ENCODE assay signal across 12 cellular contexts in genomic region chr12:45269407-45269741, GRCh38. TPM values are rescaled to one million over a fixed set of nuclear protein-coding genes. Genes with fewer than 3 reads are reported as not detected.
DNase-seq lines count a peak whose midpoint lies in the region; ATAC-seq, FAIRE-seq and TF ChIP-seq lines count a peak whose summit lies in the region.
"Had no signal": no experiment of that assay in that cellular context is flagged by ENCODE, and none has a peak within 500 bp of the region (broad histone marks: within the 10 kb centered on the region; RNA-seq: fewer than 3 reads in every experiment).

No MANE protein-coding gene starts in this region.

- TF ChIP-seq CTCF in HEK293 (tag by site-specific recombination; IDR thresholded peaks at IDR 0.05) (no peak), astrocyte (IDR thresholded peaks at IDR 0.05; ENCODE audit: insufficient read depth, low read depth, low read length) (no peak), HepG2 (CRISPR knock-in tag; IDR thresholded peaks at IDR 0.05) (no peak), stomach (IDR thresholded peaks at IDR 0.05) (no peak)

- TF ChIP-seq POLR2A in HepG2 (IDR thresholded peaks at IDR 0.05; ENCODE audit: insufficient read depth in 1 of 2, low read depth in 2 of 2, low read length in 2 of 2) (no peak), stomach (IDR thresholded peaks at IDR 0.05) (no peak)

- 69% methylated on average over 2 of the region's 2 CpGs for WGBS in HepG2 (ENCODE audit: low lambda C conversion rate)
- 58 to 66% (median 61%) methylated on average over 2 of the region's 2 CpGs for WGBS in stomach, 5 donors

- peak overlapping the region; percentile 34 for H3K4me3 Mint-ChIP-seq in astrocyte (ENCODE audit: unreplicated experiment)
- H3K4me3 Mint-ChIP-seq in stimulated activated effector memory CD8-positive, alpha-beta T cell treated with anti-CD3 and anti-CD28 coated beads, Interleukin-12 subunit alpha, Interleukin-12 subunit beta, amount 100 ng/mL, for 72 hours = no peak overlapping the region
- H3K4me3 Mint-ChIP-seq: activated CD8-positive, alpha-beta T cell treated with anti-CD3 and anti-CD28 coated beads for 36 hours had no signal

- TF ChIP-seq RAD21 in HepG2 (CRISPR knock-in tag; IDR thresholded peaks at IDR 0.05) = no peak

- peaks cover 32% of the 10 kb centered on the region for H3K4me1 Mint-ChIP-seq in astrocyte (ENCODE audit: low read depth, unreplicated experiment)
- H3K4me1 Mint-ChIP-seq in stimulated activated effector memory CD8-positive, alpha-beta T cell treated with anti-CD3 and anti-CD28 coated beads, Interleukin-12 subunit alpha, Interleukin-12 subunit beta, amount 100 ng/mL, for 72 hours = peaks cover 19% of the 10 kb centered on the region

- H2AFZ ChIP-seq in astrocyte (ENCODE audit: low read depth, low read length) = no peak overlapping the region
- H2AFZ ChIP-seq in HepG2 (ENCODE audit: low read length) = no peak overlapping the region

- H3K27ac Mint-ChIP-seq in astrocyte (ENCODE audit: unreplicated experiment) = peak overlapping the region; percentile 89
- no peak overlapping the region for H3K27ac Mint-ChIP-seq in stimulated activated effector memory CD8-positive, alpha-beta T cell treated with anti-CD3 and anti-CD28 coated beads, Interleukin-12 subunit alpha, Interleukin-12 subunit beta, amount 100 ng/mL, for 72 hours
- H3K27ac Mint-ChIP-seq: activated CD8-positive, alpha-beta T cell treated with anti-CD3 and anti-CD28 coated beads for 36 hours had no signal

- peaks cover 1% of the 10 kb centered on the region for H3K36me3 Mint-ChIP-seq in astrocyte (ENCODE audit: low read depth, unreplicated experiment)
- no peaks in the 10 kb centered on the region for H3K36me3 Mint-ChIP-seq in stimulated activated effector memory CD8-positive, alpha-beta T cell treated with anti-CD3 and anti-CD28 coated beads, Interleukin-12 subunit alpha, Interleukin-12 subunit beta, amount 100 ng/mL, for 72 hours

- POLR2A ChIA-PET in HEK293 (lab: Yijun Ruan, JAX) (interaction anchor here (0.5 to 1.9 kb wide), 4 partner anchors 18 to 756 kb away, joined by 3 to 16 read pairs (median 4); partner anchors contain the start of gene ANO6), HepG2 (lab: Yijun Ruan, JAX) (no interaction called here)

- H3K9me3 Mint-ChIP-seq in astrocyte (ENCODE audit: unreplicated experiment) = no peaks in the 10 kb centered on the region
- no peaks in the 10 kb centered on the region for H3K9me3 Mint-ChIP-seq in stimulated activated effector memory CD8-positive, alpha-beta T cell treated with anti-CD3 and anti-CD28 coated beads, Interleukin-12 subunit alpha, Interleukin-12 subunit beta, amount 100 ng/mL, for 72 hours
- H3K9me3 Mint-ChIP-seq: activated CD8-positive, alpha-beta T cell treated with anti-CD3 and anti-CD28 coated beads for 36 hours had no signal

- H3K4me3 ChIP-seq in HEK293 (ENCODE audit: low read depth, low read length) (no peak overlapping the region), astrocyte (ENCODE audit: insufficient read depth, low read depth, low read length) (peak overlapping the region; percentile 6), HepG2 (replicated peaks in 1 of 3; ENCODE audit: insufficient read depth in 1 of 3, low read depth in 2 of 3, low read length in 3 of 3) (no peak overlapping the region), stomach (no peak overlapping the region)

- no TSS peak for BruUV-seq in HepG2 (replicated peaks; lab: Mats Ljungman, UMichigan)

- H3K9me3 ChIP-seq in HEK293 (ENCODE audit: control insufficient read depth, insufficient read depth, low read depth, low read length) (no peaks in the 10 kb centered on the region), astrocyte (ENCODE audit: insufficient read depth, low read depth, low read length) (no peaks in the 10 kb centered on the region), HepG2 (ENCODE audit: low read length) (no peaks in the 10 kb centered on the region), stomach (no peaks in the 10 kb centered on the region)

- CTCF ChIA-PET in HEK293 (lab: Yijun Ruan, JAX) (interaction anchor here (0.6 to 2.2 kb wide), 11 partner anchors 17 to 644 kb away, joined by 3 to 12 read pairs (median 4); partner anchors contain the start of gene ANO6), HepG2 (lab: Yijun Ruan, JAX; ENCODE audit: low intra/inter-chr PET ratio, low total read pairs) (interaction anchor here (1.5 kb wide), 1 partner anchor 120 kb away, joined by 3 read pairs; no protein-coding TSS in a partner anchor)

- H3K4me1 ChIP-seq in HEK293 (ENCODE audit: control insufficient read depth, insufficient read depth, low read length) (peaks cover 16% of the 10 kb centered on the region), astrocyte (ENCODE audit: insufficient read depth, low read length) (peaks cover 36% of the 10 kb centered on the region), HepG2 (ENCODE audit: insufficient read depth, low read length) (peaks cover 12% of the 10 kb centered on the region), stomach (peaks cover 0 to 49% (median 27%) of the 10 kb centered on the region in 4 donors)

- no peaks in the 10 kb centered on the region for H3K27me3 Mint-ChIP-seq in astrocyte (ENCODE audit: low read depth, unreplicated experiment)
- H3K27me3 Mint-ChIP-seq: activated CD8-positive, alpha-beta T cell treated with anti-CD3 and anti-CD28 coated beads for 36 hours had no signal

- H4K20me1 ChIP-seq in astrocyte (ENCODE audit: insufficient read depth, low read length) (no peaks in the 10 kb centered on the region), HepG2 (ENCODE audit: insufficient read depth, low read length) (peaks cover 6% of the 10 kb centered on the region; the same call in 1 of the 2 replicates)

- H3K79me2 ChIP-seq in astrocyte (ENCODE audit: insufficient read depth, low read length) (peaks cover 57% of the 10 kb centered on the region), HepG2 (ENCODE audit: insufficient read depth, low read length) (peaks cover 20% of the 10 kb centered on the region)

- ATAC-seq in HepG2 = no peak
- no peak for ATAC-seq in stimulated activated effector memory CD8-positive, alpha-beta T cell treated with anti-CD3 and anti-CD28 coated beads, Interleukin-12 subunit alpha, Interleukin-12 subunit beta, amount 100 ng/mL, for 72 hours
- ATAC-seq: activated CD8-positive, alpha-beta T cell treated with anti-CD3 and anti-CD28 coated beads for 36 hours had no signal

- H3K9ac ChIP-seq in astrocyte (ENCODE audit: low read length) = peak overlapping the region; percentile 53
- H3K9ac ChIP-seq in HepG2 (ENCODE audit: insufficient read depth, low read depth, low read length) = no peak overlapping the region

- intact Hi-C loops in HepG2 (cut with micrococcal nuclease; ENCODE audit: unreplicated experiment) (loop anchor here (1.0 to 5.0 kb wide), 2 partner anchors 9 to 97 kb away; no protein-coding TSS in a partner anchor), stomach (cut with DNase I; ENCODE audit: low total_unique reads) (no loop called here)

- peak overlapping the region; percentile 82 for H3K4me2 ChIP-seq in astrocyte (ENCODE audit: low read length)
- H3K4me2 ChIP-seq in HepG2 (ENCODE audit: low read depth, low read length) = no peak overlapping the region

- TF ChIP-seq EP300 in HepG2 (IDR thresholded peaks at IDR 0.05; ENCODE audit: low read depth in 2 of 2, low read length in 2 of 2) (no peak), HepG2 (CRISPR knock-in tag; IDR thresholded peaks at IDR 0.05; ENCODE audit: borderline replicate concordance) (no peak), stomach (IDR thresholded peaks at IDR 0.05) (no peak)

- DNase-seq in astrocyte (ENCODE audit: low read depth) = no peak
- DNase-seq in HepG2 (ENCODE audit: low spot score) = no peak
- DNase-seq in stomach = no peak
- no peak for DNase-seq in NCI-H1048 (lab: John Stamatoyannopoulos, UW)
- DNase-seq in NCI-H2227 treated with DMSO at 0.1 percent for 48 hours (lab: John Stamatoyannopoulos, UW) = no peak
- no peak for DNase-seq in stimulated activated effector memory CD8-positive, alpha-beta T cell treated with anti-CD3 and anti-CD28 coated beads, Interleukin-12 subunit alpha, Interleukin-12 subunit beta, amount 100 ng/mL, for 72 hours (ENCODE audit: low spot score in 2 of 2)
- DNase-seq in NCI-H187 (lab: John Stamatoyannopoulos, UW) = no peak
- DNase-seq: activated CD8-positive, alpha-beta T cell treated with anti-CD3 and anti-CD28 coated beads for 36 hours; activated gamma-delta T cell; NCI-H345 had no signal

- H3K27me3 ChIP-seq in astrocyte (ENCODE audit: insufficient read depth, low read length) (no peaks in the 10 kb centered on the region), HepG2 (ENCODE audit: control insufficient read depth in 1 of 2, insufficient read depth in 2 of 2, low read length in 2 of 2) (no peaks in the 10 kb centered on the region), stomach (no peaks in the 10 kb centered on the region)

- FAIRE-seq in astrocyte (lab: Jason Lieb, UNC) (no peak), HepG2 (lab: Jason Lieb, UNC) (no peak)
- FAIRE-seq: bronchial epithelial cell had no signal

- H3K36me3 ChIP-seq in HEK293 (ENCODE audit: control insufficient read depth in 2 of 2, insufficient read depth in 1 of 2, low read length in 2 of 2) (no peaks in the 10 kb centered on the region), astrocyte (ENCODE audit: insufficient read depth, low read length) (no peaks in the 10 kb centered on the region), HepG2 (replicated peaks in 1 of 2; ENCODE audit: control insufficient read depth in 1 of 2, insufficient read depth in 2 of 2, low read length in 2 of 2) (no peaks in the 10 kb centered on the region), stomach (no peaks in the 10 kb centered on the region)

- in situ Hi-C loops in HepG2 (cut with HindIII; ENCODE audit: extremely low pct_ligation_motif_present, low pct_unique_long_range_greater_than_20kb) = no loop called here

- H3K27ac ChIP-seq in HEK293 (ENCODE audit: extremely low read depth, low read depth, low read length) (peak overlapping the region; percentile 56), astrocyte (ENCODE audit: low read depth, low read length) (peak overlapping the region; percentile 89), HepG2 (ENCODE audit: extremely low read length, insufficient read depth, low read length) (no peak overlapping the region), stomach (peak overlapping the region in 4 of 5 donors; percentile 27 to 66 (median 59))

RNA-seq across cellular contexts. Expression of gene ANO6, which starts 53.5 kb away (rescaled TPM):
- 111 and 113 TPM in 2 replicates for total RNA-seq in astrocyte
- 45.8 and 57.1 TPM in 2 replicates for total RNA-seq in HepG2 (2016; rRNA removed; fragmentation: Illumina TruSeq; extraction: Trizol)
- 10.4 and 10.9 TPM in 2 replicates for total RNA-seq in HepG2 (2016; cell fraction: cytosol; rRNA removed; fragmentation: Illumina TruSeq; extraction: Trizol; ENCODE audit: low read depth)
- 46.6 and 56.5 TPM in 2 replicates for total RNA-seq in HepG2 (2016; cell fraction: insoluble cytoplasmic fraction; rRNA removed; fragmentation: Illumina TruSeq; extraction: Trizol)
- 24.2 and 24.6 TPM in 2 replicates for total RNA-seq in HepG2 (2016; cell fraction: membrane; rRNA removed; fragmentation: Illumina TruSeq; extraction: Trizol)
- 64.7 and 71.5 TPM in 2 replicates for total RNA-seq in HepG2 (2016; cell fraction: nucleus; rRNA removed; fragmentation: Illumina TruSeq; extraction: Trizol)
- 30.3 and 37.8 TPM in 2 replicates for polyA plus RNA-seq in HepG2 (2011; rRNA removed)
- polyA plus RNA-seq in HepG2 (2011; cell fraction: cytosol; rRNA removed) = 22.9 and 31.2 TPM in 2 replicates
- 13.8 and 15.5 TPM in 2 replicates for polyA plus RNA-seq in HepG2 (2011; cell fraction: nucleus; rRNA removed)
- 41.1 and 43.6 TPM in 2 replicates for polyA plus RNA-seq in HepG2 (2012)
- 2.1 and 2.3 TPM in 2 replicates for polyA plus RNA-seq in HepG2 (2016; cell fraction: cytosol; fragmentation: Illumina TruSeq; extraction: Trizol; ENCODE audit: low read depth)
- polyA plus RNA-seq in HepG2 (2016; cell fraction: insoluble cytoplasmic fraction; fragmentation: Illumina TruSeq; extraction: Trizol; ENCODE audit: low read depth) = 36.6 and 38.9 TPM in 2 replicates
- polyA plus RNA-seq in HepG2 (2016; cell fraction: membrane; fragmentation: Illumina TruSeq; extraction: Trizol; ENCODE audit: low read depth) = 8.9 and 9.1 TPM in 2 replicates
- 48.3 and 49.0 TPM in 2 replicates for polyA plus RNA-seq in HepG2 (2016; cell fraction: nucleus; fragmentation: Illumina TruSeq; extraction: Trizol; ENCODE audit: insufficient read depth, low read depth)
- polyA minus RNA-seq in HepG2 (2011; rRNA and poly(A)+ RNA removed; ENCODE audit: low replicate concordance) = 21.5 and 54.3 TPM in 2 replicates
- polyA minus RNA-seq in HepG2 (2011; cell fraction: cytosol; rRNA and poly(A)+ RNA removed) = 52.1 and 54.6 TPM in 2 replicates
- polyA minus RNA-seq in HepG2 (2011; cell fraction: nucleus; rRNA and poly(A)+ RNA removed) = 50.3 and 60.4 TPM in 2 replicates
- total RNA-seq in stomach = 10 to 100 TPM in 4 of 5 donors, 1 to 10 TPM in 1; 8.1 to 78.8 (median 43.3) TPM
- 1 to 10 TPM; 4.4 to 7.3 (median 4.7) TPM for polyA plus RNA-seq in stomach
